ENCODE assay signal across 26 cellular contexts in genomic region chr6:133205304-133205703, GRCh38. TPM values are rescaled to one million over a fixed set of nuclear protein-coding genes. Genes with fewer than 3 reads are reported as not detected.
"Had no signal": no experiment of that assay in that cellular context is flagged by ENCODE, and none has a peak within 500 bp of the region (broad histone marks: within the 10 kb centered on the region; RNA-seq: fewer than 3 reads in every experiment).

No MANE protein-coding gene starts in this region.

- H3K27ac ChIP-seq: HL-60, KMS-11, RWPE1, SJSA1, SK-N-MC had no signal

- H3K9ac ChIP-seq: KMS-11 had no signal

- H3K4me3 ChIP-seq: K562, SJSA1, SK-N-MC had no signal

- H3K36me3 Mint-ChIP-seq: IgD-negative memory B cell had no signal

- H3K4me3 Mint-ChIP-seq: IgD-negative memory B cell had no signal

- H3K4me1 ChIP-seq: SJSA1 had no signal

- H3K27me3 Mint-ChIP-seq: IgD-negative memory B cell had no signal

- H3K27me3 ChIP-seq: SJSA1 had no signal

- DNase-seq: Kasumi-1; MV-4-11; NCI-H1048; NCI-H1105; NCI-H1417; NCI-H1436 treated with DMSO at 0.1 percent for 48 hours; NCI-H1694; NCI-H1930; NCI-H2081; NCI-H2107; NCI-H2227 treated with DMSO at 0.1 percent for 48 hours; NCI-H524; NCI-H526 treated with DMSO at 0.1 percent for 48 hours; NCI-H748 treated with DMSO at 0.1 percent for 48 hours; NK-92 treated with Interleukin-12 subunit alpha and Interleukin-12 subunit beta, amount 100 ng/mL, for 24 hours; PC-3; SIG-M5 had no signal

- ATAC-seq: K562, Panc1, PC-3 had no signal

- H3K36me3 ChIP-seq: SJSA1 had no signal

- H3K4me2 ChIP-seq: KMS-11 had no signal

- H3K9me3 ChIP-seq: SJSA1 had no signal

- H3K4me1 Mint-ChIP-seq: IgD-negative memory B cell had no signal

RNA-seq across cellular contexts. Expression of gene EYA4, which starts 35.9 kb away (rescaled TPM):
- total RNA-seq: OCI-LY7 had no signal
- polyA plus RNA-seq: IgD-negative memory B cell had no signal
